Comparison of ENCODE assay signal across 24 cellular contexts in the genomic region with DNA sequence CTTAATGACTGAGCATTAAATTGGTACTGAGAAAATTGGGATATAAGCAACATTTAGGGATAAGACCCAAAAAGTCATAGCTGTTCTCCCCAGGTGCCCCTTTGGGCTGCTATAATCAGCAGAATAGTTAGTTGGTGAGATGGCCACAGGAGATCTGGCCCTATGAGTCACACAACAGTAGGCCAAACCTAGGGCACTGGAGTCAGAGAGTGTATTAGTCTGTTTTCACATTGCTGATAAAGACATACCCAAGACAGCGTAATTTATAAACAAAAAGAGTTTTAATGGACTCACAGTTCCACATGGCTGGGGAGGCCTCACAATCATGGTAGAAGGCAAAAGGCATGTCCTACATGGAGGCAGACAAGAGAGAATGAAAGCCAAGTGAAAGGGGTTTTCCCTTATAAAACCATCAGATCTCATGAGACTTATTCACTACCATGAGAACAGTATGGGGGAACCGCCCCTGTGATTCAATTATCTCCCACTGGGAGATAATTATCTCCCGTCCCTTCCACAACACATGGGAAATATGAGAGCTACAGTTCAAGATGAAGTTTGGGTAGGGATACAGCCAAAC.
"Had no signal": no experiment of that assay in that cellular context is flagged by ENCODE, and none has a peak within 500 bp of the region (broad histone marks: within the 10 kb centered on the region; RNA-seq: fewer than 3 reads in every experiment).

No MANE protein-coding gene starts in this region.

- H3K4me1 Mint-ChIP-seq: activated CD4-positive, alpha-beta T cell treated with anti-CD3 and anti-CD28 coated beads, Interleukin-2, amount 10 ng/mL, durations not matched to agents 24 days and 14 days; activated naive CD8-positive, alpha-beta T cell treated with anti-CD3 and anti-CD28 coated beads, Interleukin-2, amount 10 ng/mL, durations not matched to agents 7 days and 5 days; activated T-helper 17 cell treated with anti-CD3 and anti-CD28 coated beads, Interleukin-2, amount 50 U/mL, for 72 hours; central memory CD8-positive, alpha-beta T cell; naive thymus-derived CD4-positive, alpha-beta T cell; stimulated activated naive CD8-positive, alpha-beta T cell treated with anti-CD3 and anti-CD28 coated beads, Interleukin-15, amount 100 ng/mL, for 72 hours had no signal

- H3K36me3 ChIP-seq: brain microvascular endothelial cell, neural progenitor cell, suprapubic skin, vagina had no signal

- H3K27me3 ChIP-seq: brain microvascular endothelial cell, neural progenitor cell, suprapubic skin, vagina had no signal

- H3K9me3 Mint-ChIP-seq: activated CD4-positive, alpha-beta T cell treated with anti-CD3 and anti-CD28 coated beads, Interleukin-2, amount 10 ng/mL, durations not matched to agents 24 days and 14 days; activated CD8-positive, alpha-beta T cell treated with anti-CD3 and anti-CD28 coated beads for 36 hours; activated naive CD8-positive, alpha-beta T cell treated with anti-CD3 and anti-CD28 coated beads, Interleukin-2, amount 10 ng/mL, durations not matched to agents 7 days and 5 days; neural progenitor cell had no signal

- H3K4me3 Mint-ChIP-seq: activated CD4-positive, alpha-beta T cell treated with anti-CD3 and anti-CD28 coated beads, Interleukin-2, amount 10 ng/mL, durations not matched to agents 24 days and 14 days; activated CD8-positive, alpha-beta T cell treated with anti-CD3 and anti-CD28 coated beads for 36 hours; activated naive CD8-positive, alpha-beta T cell treated with anti-CD3 and anti-CD28 coated beads, Interleukin-2, amount 10 ng/mL, durations not matched to agents 7 days and 5 days; activated T-helper 17 cell treated with anti-CD3 and anti-CD28 coated beads, Interleukin-2, amount 50 U/mL, for 72 hours; central memory CD8-positive, alpha-beta T cell; naive thymus-derived CD4-positive, alpha-beta T cell; neural progenitor cell; stimulated activated naive CD8-positive, alpha-beta T cell treated with anti-CD3 and anti-CD28 coated beads, Interleukin-15, amount 100 ng/mL, for 72 hours had no signal

- H3K4me1 ChIP-seq: psoas muscle, suprapubic skin, vagina had no signal

- H3K9ac ChIP-seq: neural progenitor cell had no signal

- H3K4me2 ChIP-seq: neural progenitor cell had no signal

- H3K27ac Mint-ChIP-seq: activated CD4-positive, alpha-beta T cell treated with anti-CD3 and anti-CD28 coated beads, Interleukin-2, amount 10 ng/mL, durations not matched to agents 24 days and 14 days; activated CD8-positive, alpha-beta T cell treated with anti-CD3 and anti-CD28 coated beads for 36 hours; activated naive CD8-positive, alpha-beta T cell treated with anti-CD3 and anti-CD28 coated beads, Interleukin-2, amount 10 ng/mL, durations not matched to agents 7 days and 5 days; activated T-helper 17 cell treated with anti-CD3 and anti-CD28 coated beads, Interleukin-2, amount 50 U/mL, for 72 hours; naive thymus-derived CD4-positive, alpha-beta T cell; neural progenitor cell; stimulated activated naive CD8-positive, alpha-beta T cell treated with anti-CD3 and anti-CD28 coated beads, Interleukin-15, amount 100 ng/mL, for 72 hours had no signal

- H3K4me3 ChIP-seq: lung, neural progenitor cell, psoas muscle, suprapubic skin, vagina had no signal

- FAIRE-seq: endometrium, frontal cortex, keratinocyte had no signal

- H2AFZ ChIP-seq: neural progenitor cell had no signal

- H3K36me3 Mint-ChIP-seq: activated naive CD8-positive, alpha-beta T cell treated with anti-CD3 and anti-CD28 coated beads, Interleukin-2, amount 10 ng/mL, durations not matched to agents 7 days and 5 days; neural progenitor cell had no signal

- H3K27ac ChIP-seq: brain microvascular endothelial cell, neural progenitor cell, psoas muscle, suprapubic skin, vagina had no signal

- ATAC-seq: activated CD8-positive, alpha-beta T cell treated with anti-CD3 and anti-CD28 coated beads for 36 hours; activated T-helper 17 cell treated with anti-CD3 and anti-CD28 coated beads, Interleukin-2, amount 50 U/mL, for 72 hours; left lobe of liver; naive thymus-derived CD4-positive, alpha-beta T cell; psoas muscle; right cardiac atrium; stimulated activated naive CD8-positive, alpha-beta T cell treated with anti-CD3 and anti-CD28 coated beads, Interleukin-15, amount 100 ng/mL, for 72 hours had no signal

- H3K27me3 Mint-ChIP-seq: activated CD4-positive, alpha-beta T cell treated with anti-CD3 and anti-CD28 coated beads, Interleukin-2, amount 10 ng/mL, durations not matched to agents 24 days and 14 days; activated CD8-positive, alpha-beta T cell treated with anti-CD3 and anti-CD28 coated beads for 36 hours; activated naive CD8-positive, alpha-beta T cell treated with anti-CD3 and anti-CD28 coated beads, Interleukin-2, amount 10 ng/mL, durations not matched to agents 7 days and 5 days; stimulated activated naive CD8-positive, alpha-beta T cell treated with anti-CD3 and anti-CD28 coated beads, Interleukin-15, amount 100 ng/mL, for 72 hours had no signal

- DNase-seq: activated CD4-positive, alpha-beta T cell treated with anti-CD3 and anti-CD28 coated beads, Interleukin-2, amount 10 ng/mL, durations not matched to agents 24 days and 14 days; activated CD4-positive, CD25-positive, alpha-beta regulatory T cell; activated CD8-positive, alpha-beta T cell treated with anti-CD3 and anti-CD28 coated beads for 36 hours; activated naive CD4-positive, alpha-beta T cell; activated naive CD8-positive, alpha-beta T cell treated with anti-CD3 and anti-CD28 coated beads, Interleukin-2, amount 10 ng/mL, durations not matched to agents 7 days and 5 days; activated T-cell treated with anti-CD3 and anti-CD28 coated beads, Interleukin-2, amount 50 U/mL, for 1 hour; brain microvascular endothelial cell; cortex of kidney; erythroblast; naive thymus-derived CD4-positive, alpha-beta T cell; psoas muscle; right cardiac atrium; stimulated activated CD4-positive, alpha-beta T cell treated with anti-CD3 and anti-CD28 coated beads, Interleukin-4, amount 100 ng/mL, for 1 hour; stimulated activated naive CD8-positive, alpha-beta T cell treated with anti-CD3 and anti-CD28 coated beads, Interleukin-15, amount 100 ng/mL, for 72 hours had no signal

- H3K9me3 ChIP-seq: psoas muscle, suprapubic skin, vagina had no signal
